ENCODE assay signal across 10 cellular contexts in genomic region chr2:239397856-239398470, GRCh38. TPM values are rescaled to one million over a fixed set of nuclear protein-coding genes. Genes with fewer than 3 reads are reported as not detected.
DNase-seq lines count a peak whose midpoint lies in the region; ATAC-seq and TF ChIP-seq lines count a peak whose summit lies in the region.
"Had no signal": no experiment of that assay in that cellular context is flagged by ENCODE, and none has a peak within 500 bp of the region (broad histone marks: within the 10 kb centered on the region; RNA-seq: fewer than 3 reads in every experiment).

No MANE protein-coding gene starts in this region.

- H2AFZ ChIP-seq in neuron (ENCODE audit: low read depth, low read length) = no peak overlapping the region

- H3K27ac Mint-ChIP-seq in HFFc6 = peak overlapping the region; percentile 63; the same call in 1 of the 2 replicates
- H3K27ac Mint-ChIP-seq in endodermal cell = no peak overlapping the region

- H3K9me3 Mint-ChIP-seq in HFFc6 = peaks cover 6% of the 10 kb centered on the region
- H3K9me3 Mint-ChIP-seq in endodermal cell = no peaks in the 10 kb centered on the region

- H3K27me3 ChIP-seq in endodermal cell (ENCODE audit: control insufficient read depth, insufficient read depth, low read length, poor library complexity, severe bottlenecking) (no peaks in the 10 kb centered on the region), neuron (ENCODE audit: insufficient read depth, low read length) (no peaks in the 10 kb centered on the region)
- H3K27me3 ChIP-seq: suprapubic skin had no signal

- TF ChIP-seq CTCF in C4-2B (conservative IDR thresholded peaks at IDR 0.05) (no peak), HFFc6 (IDR thresholded peaks at IDR 0.05) (no peak), endodermal cell (conservative IDR thresholded peaks at IDR 0.05) (no peak)

- no peaks in the 10 kb centered on the region for H3K4me1 ChIP-seq in endodermal cell (ENCODE audit: control insufficient read depth, insufficient read depth, low read length)
- peaks cover 26% of the 10 kb centered on the region for H3K4me1 ChIP-seq in neuron (ENCODE audit: insufficient read depth, low read length)

- no peak overlapping the region for H3K9ac ChIP-seq in endodermal cell (ENCODE audit: extremely low read depth, low read length, poor library complexity, severe bottlenecking)

- WGBS in endodermal cell (ENCODE audit: insufficient coverage in 1 of 2, insufficient read length in 1 of 2), 2 experiments = 88 to 92% methylated on average over 16 to 19 of the region's 19 CpGs

- H3K36me3 ChIP-seq in endodermal cell (ENCODE audit: control insufficient read depth, insufficient read depth, low read length) (no peaks in the 10 kb centered on the region), neuron (ENCODE audit: insufficient read depth, low read length) (no peaks in the 10 kb centered on the region)
- H3K36me3 ChIP-seq: suprapubic skin had no signal

- no peak overlapping the region for H3K4me3 ChIP-seq in endodermal cell (ENCODE audit: low read length)
- peak overlapping the region; percentile 7 for H3K4me3 ChIP-seq in neuron (ENCODE audit: low read length)
- H3K4me3 ChIP-seq: lung had no signal

- H3K9me3 ChIP-seq in endodermal cell (ENCODE audit: control insufficient read depth, low read length) (no peaks in the 10 kb centered on the region), neuron (ENCODE audit: low read length) (no peaks in the 10 kb centered on the region)
- H3K9me3 ChIP-seq: suprapubic skin had no signal

- H3K4me3 Mint-ChIP-seq in HFFc6 (no peak overlapping the region), endodermal cell (no peak overlapping the region)

- H3K27ac ChIP-seq in C4-2B = peak overlapping the region; percentile 46
- H3K27ac ChIP-seq in endodermal cell (ENCODE audit: low read depth, low read length) = peak overlapping the region; percentile 63
- H3K27ac ChIP-seq: suprapubic skin had no signal

- H3K36me3 Mint-ChIP-seq in HFFc6 (ENCODE audit: low read depth) (peaks cover 11% of the 10 kb centered on the region), endodermal cell (ENCODE audit: low read depth) (no peaks in the 10 kb centered on the region)

- H3K27me3 Mint-ChIP-seq in HFFc6 (ENCODE audit: insufficient read depth) = peaks cover 1% of the 10 kb centered on the region
- H3K27me3 Mint-ChIP-seq in endodermal cell (ENCODE audit: insufficient read depth) = no peaks in the 10 kb centered on the region

- ATAC-seq in GM19023 (IDR thresholded peaks at IDR 0.05; ENCODE audit: unreplicated experiment) (no peak), GM21737 (IDR thresholded peaks at IDR 0.05; ENCODE audit: unreplicated experiment) (no peak)

- DNase-seq in HFFc6 (no peak), endodermal cell (peak; percentile 37), SKM-1 (lab: John Stamatoyannopoulos, UW; ENCODE audit: unreplicated experiment) (no peak), GOT3 (lab: John Stamatoyannopoulos, UW) (no peak)

- peaks cover 35% of the 10 kb centered on the region for H3K4me1 Mint-ChIP-seq in HFFc6 (ENCODE audit: low read depth)
- peaks cover 14% of the 10 kb centered on the region for H3K4me1 Mint-ChIP-seq in endodermal cell

RNA-seq across cellular contexts. Expression of gene HDAC4, which starts 2.9 kb away (rescaled TPM):
- 10 to 100 TPM in 3 of 6 experiments, 1 to 10 TPM in 3; 7.4 to 13.0 (median 9.5) TPM for total RNA-seq in HFFc6 (2021; fragmentation: NEBNext Ultra II Directional; extraction: Animal tissue kit (Norgen Biotek cat#: 25700))
- total RNA-seq in endodermal cell = 10 to 100 TPM; 45.7 to 51.2 TPM
- polyA plus RNA-seq in endodermal cell (2013, experiment 1 of 2) = 11.1 TPM
- 13.9 TPM for polyA plus RNA-seq in endodermal cell (2013, experiment 2 of 2)
